Comparison of ENCODE assay signal across 8 cellular contexts in the genomic region with DNA sequence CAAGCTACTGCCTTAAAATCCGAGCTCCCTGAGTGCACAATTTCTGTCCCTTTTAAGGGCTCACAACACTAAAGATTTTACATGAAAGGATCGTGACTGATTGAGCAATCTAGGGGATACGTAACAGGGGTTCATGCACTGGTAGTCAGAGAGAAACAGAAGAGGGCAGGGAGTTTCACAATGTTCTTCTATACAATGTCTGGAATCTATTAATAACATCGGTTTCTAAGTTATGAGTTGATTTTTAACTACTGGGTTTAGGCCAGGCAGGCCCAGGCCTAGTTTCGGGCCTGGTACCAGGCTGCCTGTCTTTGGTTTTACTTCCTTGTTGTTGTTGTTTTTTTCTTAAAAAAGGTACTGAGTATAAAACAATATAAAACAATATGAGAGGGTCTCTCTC.
A peak's percentile ranks its signal among the peaks of the same experiment; 100 is the strongest.
DNase-seq lines count a peak whose midpoint lies in the region; ATAC-seq and TF ChIP-seq lines count a peak whose summit lies in the region.
"Not testable (repeated sequence)": the region's sequence is repeated elsewhere in the genome, so short reads cannot be mapped to it uniquely, and the experiment has no call there.

No MANE protein-coding gene starts in this region.

- peak; percentile 34 for DNase-seq in AG09319 (ENCODE audit: extremely low read depth, low read depth)
- DNase-seq in SIG-M5 (lab: John Stamatoyannopoulos, UW) = peak; percentile 18
- DNase-seq in fibroblast of villous mesenchyme (ENCODE audit: low read depth) = peak; percentile 76

- TF ChIP-seq CTCF in AG09319 (IDR thresholded peaks at IDR 0.05; ENCODE audit: low read depth, low read length); fibroblast of villous mesenchyme (IDR thresholded peaks at IDR 0.05; ENCODE audit: insufficient read depth, low read depth, low read length): not testable (repeated sequence)

- ATAC-seq in GM18519 (IDR thresholded peaks at IDR 0.05; ENCODE audit: low FRiP score, unreplicated experiment) (peak; percentile 71), GM19351 (IDR thresholded peaks at IDR 0.05; ENCODE audit: unreplicated experiment) (peak; percentile 57), GM21619 (IDR thresholded peaks at IDR 0.05; ENCODE audit: unreplicated experiment) (peak; percentile 53), HG03066 (IDR thresholded peaks at IDR 0.05; ENCODE audit: low read depth, unreplicated experiment) (peak; percentile 47), HG03520 (IDR thresholded peaks at IDR 0.05; ENCODE audit: unreplicated experiment) (peak; percentile 66)

- not testable (repeated sequence) for H3K4me3 ChIP-seq in fibroblast of villous mesenchyme (ENCODE audit: low read depth, low read length)

Comparison
In these comparisons a context has a peak if more than half of its experiments do, and no peak if none do; other contexts are left out.
1. DNase-seq: peak in every context shown above with its lines; median percentile 76 in fibroblast of villous mesenchyme; 34 in AG09319; 18 in SIG-M5.